In the genomic region with DNA sequence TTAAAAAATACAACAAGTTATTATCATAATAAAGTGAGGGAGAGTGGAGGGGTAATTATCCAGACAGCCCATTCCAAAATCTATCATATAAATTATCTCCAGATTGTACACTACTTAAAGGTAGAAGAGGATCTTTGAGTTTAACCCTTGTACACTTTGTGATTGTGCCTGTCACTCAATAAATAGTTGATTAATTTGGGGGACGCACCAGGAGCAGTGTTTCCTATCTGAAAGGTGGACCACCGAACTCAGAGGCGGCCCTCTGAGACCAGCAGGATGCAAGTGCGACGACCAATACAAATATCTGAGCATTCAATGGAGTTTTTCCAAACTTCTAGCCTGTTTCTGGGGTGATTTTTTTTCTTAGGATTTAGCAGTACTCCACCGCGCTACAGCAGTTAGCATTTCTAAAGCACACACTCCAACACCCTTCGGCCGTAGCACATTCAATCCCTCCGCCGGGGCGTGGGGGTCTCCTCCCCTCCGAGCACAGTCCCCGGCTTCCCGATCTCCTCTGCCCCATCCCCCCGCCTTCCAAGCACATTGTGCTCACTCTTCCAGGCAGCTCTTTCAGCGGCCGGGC, we compare ENCODE assay signal across 8 cellular contexts. TPM values are rescaled to one million over a fixed set of nuclear protein-coding genes. Genes with fewer than 3 reads are reported as not detected.
DNase-seq lines count a peak whose midpoint lies in the region; ATAC-seq lines count a peak whose summit lies in the region.

No MANE protein-coding gene starts in this region.

- no peak for DNase-seq in activated CD4-positive, alpha-beta T cell treated with anti-CD3 and anti-CD28 coated beads, Interleukin-2, amount 10 ng/mL, durations not matched to agents 24 days and 14 days
- no peak for DNase-seq in activated CD4-positive, alpha-beta T cell treated with anti-CD3 and anti-CD28 coated beads, Interleukin-2, amount 50 U/mL, for 1 hour
- DNase-seq in iPS-NIHi11 (ENCODE audit: low spot score) (peak; percentile 72), NCI-H446 treated with DMSO at 0.1 percent for 48 hours (lab: John Stamatoyannopoulos, UW) (no peak), SHP77 treated with DMSO at 0.1 percent for 48 hours (lab: John Stamatoyannopoulos, UW) (no peak)
- DNase-seq in stimulated activated naive CD8-positive, alpha-beta T cell treated with anti-CD3 and anti-CD28 coated beads, Interleukin-15, Interleukin-2, amounts not matched to agents 100 U/mL and 50 U/mL, for 24 hours = peak; percentile 6

- H3K27ac Mint-ChIP-seq in activated CD4-positive, alpha-beta T cell treated with anti-CD3 and anti-CD28 coated beads, Interleukin-2, amount 10 ng/mL, durations not matched to agents 24 days and 14 days = peak overlapping the region; percentile 11
- H3K27ac Mint-ChIP-seq in activated T-helper 17 cell treated with anti-CD3 and anti-CD28 coated beads, Interleukin-2, amount 50 U/mL, for 72 hours = no peak overlapping the region

- H3K27me3 Mint-ChIP-seq in activated CD4-positive, alpha-beta T cell treated with anti-CD3 and anti-CD28 coated beads, Interleukin-2, amount 10 ng/mL, durations not matched to agents 24 days and 14 days = peaks cover 57% of the 10 kb centered on the region
- H3K27me3 Mint-ChIP-seq in activated T-helper 17 cell treated with anti-CD3 and anti-CD28 coated beads, Interleukin-2, amount 50 U/mL, for 72 hours = peaks cover 52% of the 10 kb centered on the region

- peaks cover 21% of the 10 kb centered on the region for H3K4me1 Mint-ChIP-seq in activated CD4-positive, alpha-beta T cell treated with anti-CD3 and anti-CD28 coated beads, Interleukin-2, amount 10 ng/mL, durations not matched to agents 24 days and 14 days
- H3K4me1 Mint-ChIP-seq in activated T-helper 17 cell treated with anti-CD3 and anti-CD28 coated beads, Interleukin-2, amount 50 U/mL, for 72 hours = peaks cover 12% of the 10 kb centered on the region

- H3K9me3 Mint-ChIP-seq in activated CD4-positive, alpha-beta T cell treated with anti-CD3 and anti-CD28 coated beads, Interleukin-2, amount 10 ng/mL, durations not matched to agents 24 days and 14 days = no peaks in the 10 kb centered on the region
- H3K9me3 Mint-ChIP-seq in activated T-helper 17 cell treated with anti-CD3 and anti-CD28 coated beads, Interleukin-2, amount 50 U/mL, for 72 hours = no peaks in the 10 kb centered on the region

- intact Hi-C loops in activated CD4-positive, alpha-beta T cell treated with anti-CD3 and anti-CD28 coated beads, Interleukin-2, amount 10 ng/mL, durations not matched to agents 24 days and 14 days (cut with micrococcal nuclease) = loop anchor here (2.0 to 5.0 kb wide), 2 partner anchors 86 to 149 kb away; a partner anchor contains a TSS

- H3K4me3 Mint-ChIP-seq in activated CD4-positive, alpha-beta T cell treated with anti-CD3 and anti-CD28 coated beads, Interleukin-2, amount 10 ng/mL, durations not matched to agents 24 days and 14 days = peak overlapping the region; percentile 81
- H3K4me3 Mint-ChIP-seq in activated T-helper 17 cell treated with anti-CD3 and anti-CD28 coated beads, Interleukin-2, amount 50 U/mL, for 72 hours = peak overlapping the region; percentile 58

- H3K36me3 Mint-ChIP-seq in activated CD4-positive, alpha-beta T cell treated with anti-CD3 and anti-CD28 coated beads, Interleukin-2, amount 10 ng/mL, durations not matched to agents 24 days and 14 days (ENCODE audit: low read depth) = no peaks in the 10 kb centered on the region
- H3K36me3 Mint-ChIP-seq in activated T-helper 17 cell treated with anti-CD3 and anti-CD28 coated beads, Interleukin-2, amount 50 U/mL, for 72 hours (ENCODE audit: low read depth) = peaks cover 6% of the 10 kb centered on the region

- no peak for ATAC-seq in activated T-helper 17 cell treated with anti-CD3 and anti-CD28 coated beads, Interleukin-2, amount 50 U/mL, for 72 hours (replicated peaks)
- ATAC-seq in stimulated activated naive CD8-positive, alpha-beta T cell treated with anti-CD3 and anti-CD28 coated beads, Interleukin-15, Interleukin-2, amounts not matched to agents 100 U/mL and 50 U/mL, for 24 hours = no peak
- no peak for ATAC-seq in HG03354 (IDR thresholded peaks at IDR 0.05; ENCODE audit: poor library complexity, severe bottlenecking, unreplicated experiment)

RNA-seq across cellular contexts. Expression of a gene that starts 1.0 kb away (rescaled TPM):
- total RNA-seq in activated CD4-positive, alpha-beta T cell treated with anti-CD3 and anti-CD28 coated beads, Interleukin-2, amount 10 ng/mL, durations not matched to agents 24 days and 14 days = 0.09 and 0.14 TPM in 2 replicates
- total RNA-seq in activated T-helper 17 cell treated with anti-CD3 and anti-CD28 coated beads, Interleukin-2, amount 50 U/mL, for 72 hours = under 1 TPM; 0.06 to 0.19 TPM

Comparison
In these comparisons a context has a peak if more than half of its experiments do, and no peak if none do; other contexts are left out.
1. DNase-seq: peak in iPS-NIHi11 (single experiment) and stimulated activated naive CD8-positive, alpha-beta T cell treated with anti-CD3 and anti-CD28 coated beads, Interleukin-15, Interleukin-2, amounts not matched to agents 100 U/mL and 50 U/mL, for 24 hours (single experiment); none in activated CD4-positive, alpha-beta T cell treated with anti-CD3 and anti-CD28 coated beads, Interleukin-2, amount 10 ng/mL, durations not matched to agents 24 days and 14 days (single experiment), activated CD4-positive, alpha-beta T cell treated with anti-CD3 and anti-CD28 coated beads, Interleukin-2, amount 50 U/mL, for 1 hour (single experiment), NCI-H446 treated with DMSO at 0.1 percent for 48 hours (single experiment) and SHP77 treated with DMSO at 0.1 percent for 48 hours (single experiment).